Comparison of ENCODE assay signal across 1 cellular context in genomic region chr7:73872056-73872908, GRCh38.
TF ChIP-seq lines count a peak whose summit lies in the region.

No MANE protein-coding gene starts in this region.

TF ChIP-seq in HepG2, 621 proteins besides CTCF, POLR2A, EP300 and RAD21:
- TF ChIP-seq ZNF737 (CRISPR knock-in tag; IDR thresholded peaks at IDR 0.05; ENCODE audit: borderline replicate concordance) (no peak), NR1H2 (CRISPR knock-in tag; IDR thresholded peaks at IDR 0.05; ENCODE audit: borderline replicate concordance, low read depth) (no peak), GTF3A (CRISPR knock-in tag; conservative IDR thresholded peaks at IDR 0.05) (no peak), ZNF512B (CRISPR knock-in tag; IDR thresholded peaks at IDR 0.05; ENCODE audit: borderline replicate concordance) (no peak), MNT (IDR thresholded peaks at IDR 0.05) (0 out of 2 replicates have a peak, but pooled peaks have one; percentile 32), RARA (CRISPR knock-in tag; IDR thresholded peaks at IDR 0.05) (no peak), ELF4 (CRISPR knock-in tag; IDR thresholded peaks at IDR 0.05; ENCODE audit: borderline replicate concordance) (no peak), ZNF800 (CRISPR knock-in tag; IDR thresholded peaks at IDR 0.05) (no peak), AGO1 (IDR thresholded peaks at IDR 0.05; ENCODE audit: low read depth, low read length, poor library complexity, severe bottlenecking) (no peak), GZF1 (CRISPR knock-in tag; IDR thresholded peaks at IDR 0.05) (no peak), MTERF4 (CRISPR knock-in tag; IDR thresholded peaks at IDR 0.05) (no peak), ZNF350 (CRISPR knock-in tag; IDR thresholded peaks at IDR 0.05; ENCODE audit: borderline replicate concordance, low read depth) (no peak)
- TF ChIP-seq, protein P1, sequence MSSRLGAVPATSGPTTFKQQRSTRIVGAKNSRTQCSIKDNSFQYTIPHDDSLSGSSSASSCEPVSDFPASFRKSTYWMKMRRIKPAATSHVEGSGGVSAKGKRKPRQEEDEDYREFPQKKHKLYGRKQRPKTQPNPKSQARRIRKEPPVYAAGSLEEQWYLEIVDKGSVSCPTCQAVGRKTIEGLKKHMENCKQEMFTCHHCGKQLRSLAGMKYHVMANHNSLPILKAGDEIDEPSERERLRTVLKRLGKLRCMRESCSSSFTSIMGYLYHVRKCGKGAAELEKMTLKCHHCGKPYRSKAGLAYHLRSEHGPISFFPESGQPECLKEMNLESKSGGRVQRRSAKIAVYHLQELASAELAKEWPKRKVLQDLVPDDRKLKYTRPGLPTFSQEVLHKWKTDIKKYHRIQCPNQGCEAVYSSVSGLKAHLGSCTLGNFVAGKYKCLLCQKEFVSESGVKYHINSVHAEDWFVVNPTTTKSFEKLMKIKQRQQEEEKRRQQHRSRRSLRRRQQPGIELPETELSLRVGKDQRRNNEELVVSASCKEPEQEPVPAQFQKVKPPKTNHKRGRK (CRISPR knock-in tag; IDR thresholded peaks at IDR 0.05): peak; percentile 86; the same call in 1 of the 2 replicates
- TF ChIP-seq, protein P2, sequence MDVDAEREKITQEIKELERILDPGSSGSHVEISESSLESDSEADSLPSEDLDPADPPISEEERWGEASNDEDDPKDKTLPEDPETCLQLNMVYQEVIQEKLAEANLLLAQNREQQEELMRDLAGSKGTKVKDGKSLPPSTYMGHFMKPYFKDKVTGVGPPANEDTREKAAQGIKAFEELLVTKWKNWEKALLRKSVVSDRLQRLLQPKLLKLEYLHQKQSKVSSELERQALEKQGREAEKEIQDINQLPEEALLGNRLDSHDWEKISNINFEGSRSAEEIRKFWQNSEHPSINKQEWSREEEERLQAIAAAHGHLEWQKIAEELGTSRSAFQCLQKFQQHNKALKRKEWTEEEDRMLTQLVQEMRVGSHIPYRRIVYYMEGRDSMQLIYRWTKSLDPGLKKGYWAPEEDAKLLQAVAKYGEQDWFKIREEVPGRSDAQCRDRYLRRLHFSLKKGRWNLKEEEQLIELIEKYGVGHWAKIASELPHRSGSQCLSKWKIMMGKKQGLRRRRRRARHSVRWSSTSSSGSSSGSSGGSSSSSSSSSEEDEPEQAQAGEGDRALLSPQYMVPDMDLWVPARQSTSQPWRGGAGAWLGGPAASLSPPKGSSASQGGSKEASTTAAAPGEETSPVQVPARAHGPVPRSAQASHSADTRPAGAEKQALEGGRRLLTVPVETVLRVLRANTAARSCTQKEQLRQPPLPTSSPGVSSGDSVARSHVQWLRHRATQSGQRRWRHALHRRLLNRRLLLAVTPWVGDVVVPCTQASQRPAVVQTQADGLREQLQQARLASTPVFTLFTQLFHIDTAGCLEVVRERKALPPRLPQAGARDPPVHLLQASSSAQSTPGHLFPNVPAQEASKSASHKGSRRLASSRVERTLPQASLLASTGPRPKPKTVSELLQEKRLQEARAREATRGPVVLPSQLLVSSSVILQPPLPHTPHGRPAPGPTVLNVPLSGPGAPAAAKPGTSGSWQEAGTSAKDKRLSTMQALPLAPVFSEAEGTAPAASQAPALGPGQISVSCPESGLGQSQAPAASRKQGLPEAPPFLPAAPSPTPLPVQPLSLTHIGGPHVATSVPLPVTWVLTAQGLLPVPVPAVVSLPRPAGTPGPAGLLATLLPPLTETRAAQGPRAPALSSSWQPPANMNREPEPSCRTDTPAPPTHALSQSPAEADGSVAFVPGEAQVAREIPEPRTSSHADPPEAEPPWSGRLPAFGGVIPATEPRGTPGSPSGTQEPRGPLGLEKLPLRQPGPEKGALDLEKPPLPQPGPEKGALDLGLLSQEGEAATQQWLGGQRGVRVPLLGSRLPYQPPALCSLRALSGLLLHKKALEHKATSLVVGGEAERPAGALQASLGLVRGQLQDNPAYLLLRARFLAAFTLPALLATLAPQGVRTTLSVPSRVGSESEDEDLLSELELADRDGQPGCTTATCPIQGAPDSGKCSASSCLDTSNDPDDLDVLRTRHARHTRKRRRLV (CRISPR knock-in tag; IDR thresholded peaks at IDR 0.05): no peak
- TF ChIP-seq, protein P3, sequence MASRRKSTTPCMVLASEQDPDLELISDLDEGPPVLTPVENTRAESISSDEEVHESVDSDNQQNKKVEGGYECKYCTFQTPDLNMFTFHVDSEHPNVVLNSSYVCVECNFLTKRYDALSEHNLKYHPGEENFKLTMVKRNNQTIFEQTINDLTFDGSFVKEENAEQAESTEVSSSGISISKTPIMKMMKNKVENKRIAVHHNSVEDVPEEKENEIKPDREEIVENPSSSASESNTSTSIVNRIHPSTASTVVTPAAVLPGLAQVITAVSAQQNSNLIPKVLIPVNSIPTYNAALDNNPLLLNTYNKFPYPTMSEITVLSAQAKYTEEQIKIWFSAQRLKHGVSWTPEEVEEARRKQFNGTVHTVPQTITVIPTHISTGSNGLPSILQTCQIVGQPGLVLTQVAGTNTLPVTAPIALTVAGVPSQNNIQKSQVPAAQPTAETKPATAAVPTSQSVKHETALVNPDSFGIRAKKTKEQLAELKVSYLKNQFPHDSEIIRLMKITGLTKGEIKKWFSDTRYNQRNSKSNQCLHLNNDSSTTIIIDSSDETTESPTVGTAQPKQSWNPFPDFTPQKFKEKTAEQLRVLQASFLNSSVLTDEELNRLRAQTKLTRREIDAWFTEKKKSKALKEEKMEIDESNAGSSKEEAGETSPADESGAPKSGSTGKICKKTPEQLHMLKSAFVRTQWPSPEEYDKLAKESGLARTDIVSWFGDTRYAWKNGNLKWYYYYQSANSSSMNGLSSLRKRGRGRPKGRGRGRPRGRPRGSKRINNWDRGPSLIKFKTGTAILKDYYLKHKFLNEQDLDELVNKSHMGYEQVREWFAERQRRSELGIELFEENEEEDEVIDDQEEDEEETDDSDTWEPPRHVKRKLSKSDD (CRISPR knock-in tag; IDR thresholded peaks at IDR 0.05; ENCODE audit: low read depth): no peak
- TF ChIP-seq, protein P4, sequence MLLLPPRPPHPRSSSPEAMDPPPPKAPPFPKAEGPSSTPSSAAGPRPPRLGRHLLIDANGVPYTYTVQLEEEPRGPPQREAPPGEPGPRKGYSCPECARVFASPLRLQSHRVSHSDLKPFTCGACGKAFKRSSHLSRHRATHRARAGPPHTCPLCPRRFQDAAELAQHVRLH (CRISPR knock-in tag; IDR thresholded peaks at IDR 0.05; ENCODE audit: borderline replicate concordance, low read depth): no peak
